ENCODE assay signal across 10 cellular contexts in genomic region chr3:187013080-187013838, GRCh38.
A peak's percentile ranks its signal among the peaks of the same experiment; 100 is the strongest.
DNase-seq lines count a peak whose midpoint lies in the region; ATAC-seq and TF ChIP-seq lines count a peak whose summit lies in the region.
"Had no signal": no experiment of that assay in that cellular context is flagged by ENCODE, and none has a peak within 500 bp of the region (broad histone marks: within the 10 kb centered on the region; RNA-seq: fewer than 3 reads in every experiment).

No MANE protein-coding gene starts in this region.

- H3K4me1 ChIP-seq in BLaER1 treated with 17β-estradiol and CSF1 and Interleukin-3, amounts not matched to agents 10 nM and 100 nM: peaks cover 80 to 87% (median 84%) of the 10 kb centered on the region in 10 experiments

- peaks cover 0 to 85% (median 60%) of the 10 kb centered on the region in 11 experiments; a peak in 17 of 22 replicates for H4K20me1 ChIP-seq in BLaER1 treated with 17β-estradiol and CSF1 and Interleukin-3, amounts not matched to agents 10 nM and 100 nM

- peaks cover 0 to 28% (median 17%) of the 10 kb centered on the region in 11 experiments; a peak in 17 of 22 replicates for H3K36me3 ChIP-seq in BLaER1 treated with 17β-estradiol and CSF1 and Interleukin-3, amounts not matched to agents 10 nM and 100 nM

- no peaks in the 10 kb centered on the region for H3K27me3 Mint-ChIP-seq in chondrocyte (ENCODE audit: low read depth)
- H3K27me3 Mint-ChIP-seq in natural killer cell (ENCODE audit: low read depth in 2 of 2): no peaks in the 10 kb centered on the region

- H3K36me3 Mint-ChIP-seq in chondrocyte (ENCODE audit: low read depth) (peaks cover 6% of the 10 kb centered on the region), natural killer cell (no peaks in the 10 kb centered on the region)

- intact Hi-C loops in natural killer cell (cut with micrococcal nuclease): no loop called here

- TF ChIP-seq CTCF in NB4 (IDR thresholded peaks at IDR 0.05; ENCODE audit: low read depth, low read length) (no peak), chondrocyte (IDR thresholded peaks at IDR 0.05) (no peak), natural killer cell (IDR thresholded peaks at IDR 0.05) (no peak)

- H3K27me3 ChIP-seq in BLaER1 treated with 17β-estradiol and CSF1 and Interleukin-3, amounts not matched to agents 10 nM and 100 nM: no peaks in the 10 kb centered on the region

- peak overlapping the region in 9 of 11 experiments; percentile 24 to 64 (median 45); a peak in 10 of 22 replicates for H3K9ac ChIP-seq in BLaER1 treated with 17β-estradiol and CSF1 and Interleukin-3, amounts not matched to agents 10 nM and 100 nM

- H3K9me3 ChIP-seq in BLaER1 treated with 17β-estradiol and CSF1 and Interleukin-3, amounts not matched to agents 10 nM and 100 nM (replicated peaks in 1 of 11): peaks cover 3 to 5% (median 4%) of the 10 kb centered on the region in 11 experiments; a peak in 19 of 22 replicates

- H3K27ac Mint-ChIP-seq in chondrocyte (ENCODE audit: unreplicated experiment) (peak overlapping the region; percentile 97), natural killer cell (peak overlapping the region; percentile 51 to 81)

- DNase-seq in NB4 (ENCODE audit: low read depth) (peak; percentile 38), chondrocyte (ENCODE audit: low spot score) (no peak), natural killer cell (no peak), DMS 273 treated with DMSO at 0.1 percent for 48 hours (lab: John Stamatoyannopoulos, UW) (no peak)
- DNase-seq: mesendoderm, NCI-H2227 treated with DMSO at 0.1 percent for 48 hours had no signal

- no peak overlapping the region; a peak in 1 of 20 replicates for H3K4me3 ChIP-seq in BLaER1 treated with 17β-estradiol and CSF1 and Interleukin-3, amounts not matched to agents 10 nM and 100 nM
- no peak overlapping the region for H3K4me3 ChIP-seq in NB4 (ENCODE audit: low read depth, low read length)

- peak overlapping the region; percentile 34 to 76 (median 55); a peak in 20 of 22 replicates for H3K27ac ChIP-seq in BLaER1 treated with 17β-estradiol and CSF1 and Interleukin-3, amounts not matched to agents 10 nM and 100 nM

- no peak for TF ChIP-seq POLR2A in NB4 (IDR thresholded peaks at IDR 0.05; ENCODE audit: extremely low read depth, insufficient read length)

- H3K4me1 Mint-ChIP-seq in chondrocyte (ENCODE audit: low read depth) (peaks cover 46% of the 10 kb centered on the region), natural killer cell (peaks cover 48 to 55% of the 10 kb centered on the region in 2 donors)

- H3K9me3 Mint-ChIP-seq in chondrocyte (ENCODE audit: low read depth) (peaks cover 1% of the 10 kb centered on the region), natural killer cell (no peaks in the 10 kb centered on the region)

- peak in 1 of 3 donors; percentile 8 for ATAC-seq in natural killer cell
- no peak for ATAC-seq in HG03469 (IDR thresholded peaks at IDR 0.05; ENCODE audit: unreplicated experiment)
- no peak for ATAC-seq in GM19455 (IDR thresholded peaks at IDR 0.05; ENCODE audit: unreplicated experiment)
- no peak for ATAC-seq in HG02623 (IDR thresholded peaks at IDR 0.05; ENCODE audit: unreplicated experiment)

- peak overlapping the region; percentile 53 for H3K4me3 Mint-ChIP-seq in chondrocyte (ENCODE audit: unreplicated experiment)
- peak overlapping the region; percentile 25 for H3K4me3 Mint-ChIP-seq in natural killer cell

- H3K4me2 ChIP-seq in BLaER1 treated with 17β-estradiol and CSF1 and Interleukin-3, amounts not matched to agents 10 nM and 100 nM: peak overlapping the region; percentile 72 to 94 (median 76)
